Comparison of ENCODE assay signal across 8 cellular contexts in genomic region chr14:21097616-21098133, GRCh38. TPM values are rescaled to one million over a fixed set of nuclear protein-coding genes. Genes with fewer than 3 reads are reported as not detected.
DNase-seq lines count a peak whose midpoint lies in the region; ATAC-seq and TF ChIP-seq lines count a peak whose summit lies in the region.

No MANE protein-coding gene starts in this region.

- H3K9me3 Mint-ChIP-seq in activated naive CD8-positive, alpha-beta T cell treated with anti-CD3 and anti-CD28 coated beads, Interleukin-2, amount 50 U/mL, for 24 hours: no peaks in the 10 kb centered on the region

- H3K27me3 ChIP-seq in SK-N-SH (ENCODE audit: insufficient read depth): no peaks in the 10 kb centered on the region
- H3K27me3 ChIP-seq in kidney epithelial cell (ENCODE audit: control insufficient read depth, insufficient read depth, low read length): no peaks in the 10 kb centered on the region

- H3K9me3 ChIP-seq in SK-N-SH: no peaks in the 10 kb centered on the region

- H3K9ac ChIP-seq in SK-N-SH: no peak overlapping the region

- TF ChIP-seq RAD21 in SK-N-SH (IDR thresholded peaks at IDR 0.05; ENCODE audit: low read length): no peak

- peaks cover 25% of the 10 kb centered on the region for H3K4me1 Mint-ChIP-seq in activated naive CD8-positive, alpha-beta T cell treated with anti-CD3 and anti-CD28 coated beads, Interleukin-2, amount 50 U/mL, for 24 hours

- TF ChIP-seq EP300 in SK-N-SH (IDR thresholded peaks at IDR 0.05; ENCODE audit: borderline replicate concordance in 1 of 2, low read depth in 1 of 2, low read length in 1 of 2): no peak

- no peak overlapping the region for H2AFZ ChIP-seq in SK-N-SH (ENCODE audit: low read depth)

- H3K36me3 ChIP-seq in SK-N-SH (replicated peaks in 1 of 2; ENCODE audit: control insufficient read depth in 1 of 2, insufficient read depth in 2 of 2, low read length in 1 of 2) (peaks cover 0 to 9% of the 10 kb centered on the region in 2 experiments), kidney epithelial cell (ENCODE audit: control insufficient read depth, insufficient read depth, low read length) (no peaks in the 10 kb centered on the region)

- peaks cover 34% of the 10 kb centered on the region in 2 experiments for H3K4me1 ChIP-seq in SK-N-SH (ENCODE audit: control insufficient read depth in 1 of 2, insufficient read depth in 2 of 2, low read depth in 1 of 2, low read length in 1 of 2)

- no peaks in the 10 kb centered on the region for H3K36me3 Mint-ChIP-seq in activated naive CD8-positive, alpha-beta T cell treated with anti-CD3 and anti-CD28 coated beads, Interleukin-2, amount 50 U/mL, for 24 hours (ENCODE audit: low read depth)

- H3K4me2 ChIP-seq in SK-N-SH: peak overlapping the region; percentile 59

- TF ChIP-seq CTCF in SK-N-SH (IDR thresholded peaks at IDR 0.05): no peak
- TF ChIP-seq CTCF in kidney epithelial cell (IDR thresholded peaks at IDR 0.05; ENCODE audit: insufficient read depth, low read length, poor library complexity, severe bottlenecking): no peak

- DNase-seq in SK-N-SH (no peak), kidney epithelial cell (ENCODE audit: low read depth) (no peak), ureter (ENCODE audit: low spot score) (no peak), SW 1271 (lab: John Stamatoyannopoulos, UW) (no peak)
- no peak for DNase-seq in activated naive CD8-positive, alpha-beta T cell treated with anti-CD3 and anti-CD28 coated beads, Interleukin-2, amount 50 U/mL, for 24 hours
- no peak for DNase-seq in stimulated activated CD4-positive, alpha-beta T cell treated with anti-CD3 and anti-CD28 coated beads, Interleukin-12 subunit alpha, Interleukin-12 subunit beta, amount 100 ng/mL, for 4 hours

- CTCF ChIA-PET in SK-N-SH (lab: Yijun Ruan, JAX): interaction anchor here (1.1 to 20.5 kb wide), 7 partner anchors 8 to 82 kb away, joined by 3 to 555 read pairs (median 68); partner anchors contain the start of genes ARHGEF40, NDRG2 and TMEM253

- peaks cover 38% of the 10 kb centered on the region for H3F3A ChIP-seq in SK-N-SH (replicated peaks; ENCODE audit: insufficient read depth)

- H3K27ac Mint-ChIP-seq in activated naive CD8-positive, alpha-beta T cell treated with anti-CD3 and anti-CD28 coated beads, Interleukin-2, amount 50 U/mL, for 24 hours: no peak overlapping the region

- H4K20me1 ChIP-seq in SK-N-SH (ENCODE audit: insufficient read depth): peaks cover 14% of the 10 kb centered on the region; the same call in 1 of the 2 replicates

- H3K4me3 ChIP-seq in SK-N-SH (ENCODE audit: low read depth in 2 of 2, low read length in 1 of 2) (peak overlapping the region; percentile 45 to 51), kidney epithelial cell (ENCODE audit: low read depth, low read length) (peak overlapping the region; percentile 42)

- 13% methylated on average over 20 of the region's 22 CpGs for WGBS in SK-N-SH (ENCODE audit: low lambda C conversion rate)

- H3K79me2 ChIP-seq in SK-N-SH (ENCODE audit: insufficient read depth): no peaks in the 10 kb centered on the region

- H3K9me2 ChIP-seq in SK-N-SH: no peaks in the 10 kb centered on the region

- H3K27ac ChIP-seq in SK-N-SH (ENCODE audit: low read depth in 2 of 2, low read length in 1 of 2) (peak overlapping the region; percentile 44 to 89; a peak in 3 of 4 replicates), temporal lobe (ENCODE audit: low read depth, low read length) (peak overlapping the region; percentile 57)

- peak overlapping the region; percentile 61 for H3K4me3 Mint-ChIP-seq in activated naive CD8-positive, alpha-beta T cell treated with anti-CD3 and anti-CD28 coated beads, Interleukin-2, amount 50 U/mL, for 24 hours

- POLR2A ChIA-PET in SK-N-SH (lab: Yijun Ruan, JAX): interaction anchor here (1.0 to 3.9 kb wide), 4 partner anchors 8 to 96 kb away, joined by 3 to 19 read pairs (median 4); partner anchors contain the start of gene ARHGEF40

- no peak for ATAC-seq in SK-N-SH treated with all-trans-retinoic acid at 6 μM for 48 hours
- no peak for ATAC-seq in activated naive CD8-positive, alpha-beta T cell treated with anti-CD3 and anti-CD28 coated beads, Interleukin-2, amount 50 U/mL, for 24 hours

- peaks cover 3% of the 10 kb centered on the region for H3K27me3 Mint-ChIP-seq in activated naive CD8-positive, alpha-beta T cell treated with anti-CD3 and anti-CD28 coated beads, Interleukin-2, amount 50 U/mL, for 24 hours

TF ChIP-seq in SK-N-SH, 30 proteins besides CTCF, POLR2A, EP300 and RAD21 (continues in another document):
- TF ChIP-seq CHD2 (IDR thresholded peaks at IDR 0.05; ENCODE audit: low read length, partially characterized antibody) (no peak), TEAD4 (IDR thresholded peaks at IDR 0.05; ENCODE audit: borderline replicate concordance, insufficient read depth) (no peak), FOSL2 (IDR thresholded peaks at IDR 0.05; ENCODE audit: borderline replicate concordance, low read depth) (no peak), SIN3A (IDR thresholded peaks at IDR 0.05; ENCODE audit: borderline replicate concordance, low read depth, low read length) (no peak), USF1 (IDR thresholded peaks at IDR 0.05; ENCODE audit: borderline replicate concordance, low read depth) (no peak)

TF ChIP-seq in SK-N-SH treated with all-trans-retinoic acid at 6 μM for 48 hours, 23 proteins besides CTCF, POLR2A, EP300 and RAD21 (continues in another document):
- TF ChIP-seq ESRRG (CRISPR knock-in tag; IDR thresholded peaks at IDR 0.05) (no peak), CSDC2 (CRISPR knock-in tag; IDR thresholded peaks at IDR 0.05) (no peak), ZC3H10 (CRISPR knock-in tag; IDR thresholded peaks at IDR 0.05) (no peak), ARNTL (CRISPR knock-in tag; IDR thresholded peaks at IDR 0.05; ENCODE audit: borderline replicate concordance, low read depth) (no peak), CREB5 (CRISPR knock-in tag; IDR thresholded peaks at IDR 0.05; ENCODE audit: low read depth) (no peak), OSR1 (CRISPR knock-in tag; IDR thresholded peaks at IDR 0.05) (no peak), ZNF8 (CRISPR knock-in tag; IDR thresholded peaks at IDR 0.05) (no peak), ZFP3 (CRISPR knock-in tag; IDR thresholded peaks at IDR 0.05) (no peak), CSRNP3 (CRISPR knock-in tag; IDR thresholded peaks at IDR 0.05) (no peak), ZFP30 (CRISPR knock-in tag; IDR thresholded peaks at IDR 0.05) (no peak)

RNA-seq across cellular contexts. Expression of gene ZNF219, which starts 0.8 kb away (rescaled TPM):
- polyA plus RNA-seq in SK-N-SH (2012; rRNA removed): 22.1 and 24.1 TPM in 2 replicates
- 10.7 and 24.0 TPM in 2 replicates for polyA plus RNA-seq in SK-N-SH (2012; cell fraction: cytosol; rRNA removed)
- 58.1 and 70.5 TPM in 2 replicates for polyA plus RNA-seq in SK-N-SH (2012; cell fraction: nucleus; rRNA removed)
- 25.5 and 34.5 TPM in 2 replicates for total RNA-seq in kidney epithelial cell
- total RNA-seq in temporal lobe: 5.7 TPM
- 47.2 TPM for total RNA-seq in ureter

RNA-seq across cellular contexts. Expression of gene TMEM253, which starts 3.2 kb away (rescaled TPM):
- polyA plus RNA-seq in SK-N-SH (2012; rRNA removed): 0.82 and 0.94 TPM in 2 replicates
- polyA plus RNA-seq in SK-N-SH (2012; cell fraction: cytosol; rRNA removed): 0.41 and 0.58 TPM in 2 replicates
- polyA plus RNA-seq in SK-N-SH (2012; cell fraction: nucleus; rRNA removed): 2.0 TPM in 2 replicates
- total RNA-seq in kidney epithelial cell (not detected in 2 replicates), temporal lobe (not detected), ureter (1.6 TPM)

RNA-seq across cellular contexts. Expression of gene ARHGEF40, which starts 27.6 kb away (rescaled TPM):
- polyA plus RNA-seq in SK-N-SH (2012; rRNA removed): 58.8 and 64.2 TPM in 2 replicates
- 20.9 and 35.4 TPM in 2 replicates for polyA plus RNA-seq in SK-N-SH (2012; cell fraction: cytosol; rRNA removed)
- polyA plus RNA-seq in SK-N-SH (2012; cell fraction: nucleus; rRNA removed): 201 and 236 TPM in 2 replicates
- 59.4 and 59.7 TPM in 2 replicates for total RNA-seq in kidney epithelial cell
- 15.0 TPM for total RNA-seq in temporal lobe
- 41.2 TPM for total RNA-seq in ureter

RNA-seq across cellular contexts. Expression of gene RNASE8, which starts 40.1 kb away (rescaled TPM):
- not detected in 2 replicates for polyA plus RNA-seq in SK-N-SH (2012; rRNA removed)
- polyA plus RNA-seq in SK-N-SH (2012; cell fraction: cytosol; rRNA removed): not detected in 2 replicates
- polyA plus RNA-seq in SK-N-SH (2012; cell fraction: nucleus; rRNA removed): not detected in 2 replicates
- total RNA-seq in kidney epithelial cell (not detected in 2 replicates), temporal lobe (not detected), ureter (not detected)

RNA-seq across cellular contexts. Expression of gene RNASE7, which starts 55.5 kb away (rescaled TPM):
- not detected in 2 replicates for polyA plus RNA-seq in SK-N-SH (2012; rRNA removed)
- 0.03 TPM in 1 of 2 replicates, not detected in the other for polyA plus RNA-seq in SK-N-SH (2012; cell fraction: cytosol; rRNA removed)
- not detected in 2 replicates for polyA plus RNA-seq in SK-N-SH (2012; cell fraction: nucleus; rRNA removed)
- total RNA-seq in kidney epithelial cell (not detected in 2 replicates), temporal lobe (not detected), ureter (0.94 TPM)
